3 cellular contexts compared by ENCODE assay signal in the genomic region with DNA sequence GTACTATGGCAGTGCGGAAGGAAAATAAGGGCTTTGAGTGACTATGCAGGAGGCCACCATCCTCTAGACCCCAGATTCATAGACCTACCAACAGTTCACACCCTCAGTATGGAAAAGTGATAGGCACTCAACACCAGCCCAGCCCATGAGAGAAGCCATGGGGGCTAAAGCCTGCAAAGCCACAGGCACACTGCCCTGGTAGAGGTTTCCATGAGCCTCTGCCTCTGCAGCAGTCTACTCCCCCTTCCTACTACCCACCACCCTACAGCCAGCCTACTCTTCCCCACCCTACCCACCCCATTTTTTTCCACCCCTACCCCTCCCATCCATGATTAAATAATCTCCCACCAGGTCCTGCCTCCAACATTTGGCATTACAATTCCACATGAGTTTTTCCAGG.
A peak's percentile ranks its signal among the peaks of the same experiment; 100 is the strongest.
DNase-seq lines count a peak whose midpoint lies in the region; ATAC-seq, FAIRE-seq and TF ChIP-seq lines count a peak whose summit lies in the region.
"Not testable (repeated sequence)": the region's sequence is repeated elsewhere in the genome, so short reads cannot be mapped to it uniquely, and the experiment has no call there.

No MANE protein-coding gene starts in this region.

- not testable (repeated sequence) for H3K27me3 ChIP-seq in lung (ENCODE audit: control insufficient read depth, insufficient read depth); spleen (replicated peaks in 1 of 7)

- not testable (repeated sequence) for TF ChIP-seq CTCF in kidney (IDR thresholded peaks at IDR 0.05; ENCODE audit: borderline replicate concordance, extremely low read depth, insufficient read depth); lung (IDR thresholded peaks at IDR 0.05; ENCODE audit: control extremely low read depth, extremely low read depth); spleen (IDR thresholded peaks at IDR 0.05 in 8 of 11, conservative IDR thresholded peaks at IDR 0.05 in 3 of 11)

- H3K4me1 ChIP-seq in kidney (ENCODE audit: control insufficient read depth in 1 of 2, insufficient read depth in 1 of 2, low read depth in 1 of 2, low read length in 2 of 2); lung (ENCODE audit: control insufficient read depth in 2 of 2, insufficient read depth in 2 of 2, low read length in 2 of 2); spleen: not testable (repeated sequence)

- not testable (repeated sequence) for ATAC-seq in lung (ENCODE audit: insufficient read depth, low FRiP score)

- H3K36me3 ChIP-seq in kidney (ENCODE audit: control insufficient read depth in 1 of 2, insufficient read depth in 2 of 2, low read length in 2 of 2); lung (ENCODE audit: control insufficient read depth in 2 of 2, insufficient read depth in 2 of 2, low read length in 2 of 2); spleen: not testable (repeated sequence)

- intact Hi-C loops in kidney (cut with DNase I); spleen (cut with DNase I; ENCODE audit: low total_unique reads): not testable (repeated sequence)

- H3K9ac ChIP-seq in kidney (ENCODE audit: low read length in 2 of 2), result not testable (repeated sequence)

- FAIRE-seq in kidney (lab: Jason Lieb, UNC), result not testable (repeated sequence)

- 88 to 89% methylated on average over 1 of the region's 1 CpG for WGBS in lung, 2 donors
- 76 to 100% (median 91%) methylated on average over 1 of the region's 1 CpG for WGBS in spleen, 5 donors

- H3K9me3 ChIP-seq in kidney (ENCODE audit: control insufficient read depth in 1 of 2, low read length in 2 of 2); lung (ENCODE audit: control insufficient read depth in 2 of 2, insufficient read depth in 1 of 2, low read length in 1 of 2): not testable (repeated sequence)
- H3K9me3 ChIP-seq in spleen, result peaks cover 0 to 32% (median 10%) of the 10 kb centered on the region in 8 donors

- DNase-seq in kidney (peak; percentile 55), lung (ENCODE audit: low spot score) (peak; percentile 28), spleen (peak; percentile 64)

- not testable (repeated sequence) for TF ChIP-seq POLR2A in spleen (IDR thresholded peaks at IDR 0.05)

- H3K27ac ChIP-seq in kidney (ENCODE audit: low read depth in 2 of 2, low read length in 2 of 2); lung (ENCODE audit: low read depth in 1 of 2, low read length in 1 of 2); spleen: not testable (repeated sequence)

- not testable (repeated sequence) for H3K4me3 ChIP-seq in kidney (ENCODE audit: low read length in 2 of 2); lung; spleen
